In the genomic region with DNA sequence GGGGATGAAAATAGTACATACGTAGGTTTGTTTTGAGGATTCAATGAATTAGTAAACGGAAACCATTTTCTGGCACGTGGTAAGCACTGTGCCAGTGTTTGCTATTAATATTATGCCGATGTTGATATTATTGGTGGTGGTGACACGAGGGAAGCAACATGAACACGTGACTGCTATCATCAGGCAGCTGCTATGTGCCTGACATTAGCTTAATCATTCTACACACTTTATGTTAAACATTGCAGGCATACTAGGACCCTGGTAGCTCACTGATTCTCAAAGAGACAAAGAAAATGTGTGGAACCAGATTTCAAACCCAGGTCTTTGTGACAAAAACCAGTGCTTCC, we compare ENCODE assay signal across 8 cellular contexts. TPM values are rescaled to one million over a fixed set of nuclear protein-coding genes. Genes with fewer than 3 reads are reported as not detected.
DNase-seq lines count a peak whose midpoint lies in the region; ATAC-seq and TF ChIP-seq lines count a peak whose summit lies in the region.

No MANE protein-coding gene starts in this region.

- H3K4me3 ChIP-seq in transverse colon: peak overlapping the region; percentile 74 to 92 (median 84)

- 4 to 7% methylated on average over 3 to 6 of the region's 6 CpGs for WGBS in transverse colon (ENCODE audit: low coverage in 1 of 2), 2 donors

- H3K36me3 ChIP-seq in transverse colon: no peaks in the 10 kb centered on the region

- ATAC-seq in activated T-cell treated with anti-CD3 and anti-CD28 coated beads, Interleukin-2, amount 50 U/mL, for 4 hours: peak in 1 of 2 donors; percentile 2

- peak overlapping the region; percentile 95 for H3K4me3 Mint-ChIP-seq in activated T-cell treated with anti-CD3 and anti-CD28 coated beads, Interleukin-2, amount 50 U/mL, for 4 hours
- H3K4me3 Mint-ChIP-seq in activated T-helper 2 cell treated with anti-CD3 and anti-CD28 coated beads, Interferon-gamma antibody, Interleukin-2, Interleukin-4, amounts not matched to agents 10 μg/mL and 5 μg/mL and 100 μg/mL, durations not matched to agents 14 hours and 24 hours and 36 hours (ENCODE audit: low read depth): peak overlapping the region; percentile 89

- no peak for TF ChIP-seq CTCF in transverse colon (IDR thresholded peaks at IDR 0.05)

- no peak for TF ChIP-seq POLR2A in transverse colon (IDR thresholded peaks at IDR 0.05)

- H3K27ac ChIP-seq in layer of hippocampus (ENCODE audit: low read depth, low read length) (peak overlapping the region; percentile 92), transverse colon (peak overlapping the region; percentile 92 to 95 (median 94))

- peak overlapping the region; percentile 84 for H3K27ac Mint-ChIP-seq in activated T-helper 2 cell treated with anti-CD3 and anti-CD28 coated beads, Interferon-gamma antibody, Interleukin-2, Interleukin-4, amounts not matched to agents 10 μg/mL and 5 μg/mL and 100 μg/mL, durations not matched to agents 14 hours and 24 hours and 36 hours

- no peaks in the 10 kb centered on the region for H3K9me3 ChIP-seq in transverse colon

- H3K9me3 Mint-ChIP-seq in activated T-cell treated with anti-CD3 and anti-CD28 coated beads, Interleukin-2, amount 50 U/mL, for 4 hours: no peaks in the 10 kb centered on the region
- no peaks in the 10 kb centered on the region for H3K9me3 Mint-ChIP-seq in activated T-helper 2 cell treated with anti-CD3 and anti-CD28 coated beads, Interferon-gamma antibody, Interleukin-2, Interleukin-4, amounts not matched to agents 10 μg/mL and 5 μg/mL and 100 μg/mL, durations not matched to agents 14 hours and 24 hours and 36 hours

- H3K4me1 Mint-ChIP-seq in activated T-cell treated with anti-CD3 and anti-CD28 coated beads, Interleukin-2, amount 50 U/mL, for 4 hours (ENCODE audit: low read depth): peaks cover 57% of the 10 kb centered on the region
- peaks cover 53% of the 10 kb centered on the region for H3K4me1 Mint-ChIP-seq in activated T-helper 2 cell treated with anti-CD3 and anti-CD28 coated beads, Interferon-gamma antibody, Interleukin-2, Interleukin-4, amounts not matched to agents 10 μg/mL and 5 μg/mL and 100 μg/mL, durations not matched to agents 14 hours and 24 hours and 36 hours (ENCODE audit: low read depth)

- H3K27me3 Mint-ChIP-seq in activated T-cell treated with anti-CD3 and anti-CD28 coated beads, Interleukin-2, amount 50 U/mL, for 4 hours (ENCODE audit: low read depth): no peaks in the 10 kb centered on the region
- no peaks in the 10 kb centered on the region for H3K27me3 Mint-ChIP-seq in activated T-helper 2 cell treated with anti-CD3 and anti-CD28 coated beads, Interferon-gamma antibody, Interleukin-2, Interleukin-4, amounts not matched to agents 10 μg/mL and 5 μg/mL and 100 μg/mL, durations not matched to agents 14 hours and 24 hours and 36 hours (ENCODE audit: low read depth)

- TF ChIP-seq EP300 in transverse colon (IDR thresholded peaks at IDR 0.05; ENCODE audit: low read depth): no peak

- in situ Hi-C loops in transverse colon (cut with MboI; ENCODE audit: low pct_ligation_motif_present in 1 of 4, low pct_unique_long_range_greater_than_20kb in 1 of 4, low sequenced_read_pairs in 3 of 4): no loop called here

- peaks cover 19% of the 10 kb centered on the region for H3K36me3 Mint-ChIP-seq in activated T-cell treated with anti-CD3 and anti-CD28 coated beads, Interleukin-2, amount 50 U/mL, for 4 hours (ENCODE audit: insufficient read depth)
- peaks cover 39% of the 10 kb centered on the region for H3K36me3 Mint-ChIP-seq in activated T-helper 2 cell treated with anti-CD3 and anti-CD28 coated beads, Interferon-gamma antibody, Interleukin-2, Interleukin-4, amounts not matched to agents 10 μg/mL and 5 μg/mL and 100 μg/mL, durations not matched to agents 14 hours and 24 hours and 36 hours (ENCODE audit: low read depth)

- peaks cover 33 to 56% (median 47%) of the 10 kb centered on the region in 4 donors for H3K4me1 ChIP-seq in transverse colon

- intact Hi-C loops in activated T-helper 2 cell treated with anti-CD3 and anti-CD28 coated beads, Interferon-gamma antibody, Interleukin-2, Interleukin-4, amounts not matched to agents 10 μg/mL and 5 μg/mL and 100 μg/mL, durations not matched to agents 14 hours and 24 hours and 36 hours (cut with micrococcal nuclease): loop anchor here (5.0 kb wide), 1 partner anchor 188 kb away; no protein-coding TSS in a partner anchor
- intact Hi-C loops in transverse colon (cut with DNase I; ENCODE audit: low total_unique reads): no loop called here

- H3K27me3 ChIP-seq in layer of hippocampus (ENCODE audit: control insufficient read depth, insufficient read depth, low read length): no peaks in the 10 kb centered on the region
- no peaks in the 10 kb centered on the region for H3K27me3 ChIP-seq in transverse colon

- DNase-seq in activated T-cell treated with anti-CD3 and anti-CD28 coated beads, Interleukin-2, amount 50 U/mL, for 4 hours: no peak
- no peak for DNase-seq in activated T-cell treated with anti-CD3 and anti-CD28 coated beads, Interleukin-2, amount 50 U/mL, for 48 hours
- DNase-seq in activated T-helper 2 cell treated with anti-CD3 and anti-CD28 coated beads, Interferon-gamma antibody, Interleukin-2, Interleukin-4, amounts not matched to agents 10 μg/mL and 5 μg/mL and 100 μg/mL, durations not matched to agents 14 hours and 24 hours and 36 hours (ENCODE audit: low spot score): no peak
- DNase-seq in transverse colon: no peak
- DNase-seq in NK-92 treated with Interleukin-12 subunit alpha and Interleukin-12 subunit beta, amount 100 ng/mL, for 24 hours (lab: John Stamatoyannopoulos, UW): no peak
- no peak for DNase-seq in NCI-H226
- no peak for DNase-seq in NCI-H1105 treated with DMSO at 0.1 percent for 48 hours (lab: John Stamatoyannopoulos, UW)

RNA-seq across cellular contexts. Expression of a gene that starts 0.7 kb away (rescaled TPM):
- 10 to 100 TPM; 32.5 to 40.4 (median 40.2) TPM for total RNA-seq in activated T-cell treated with anti-CD3 and anti-CD28 coated beads, Interleukin-2, amount 50 U/mL, for 4 hours
- 21.6 and 23.0 TPM in 2 replicates for total RNA-seq in activated T-helper 2 cell treated with anti-CD3 and anti-CD28 coated beads, Interferon-gamma antibody, Interleukin-2, Interleukin-4, amounts not matched to agents 10 μg/mL and 5 μg/mL and 100 μg/mL, durations not matched to agents 14 hours and 24 hours and 36 hours
- total RNA-seq in transverse colon: 10 to 100 TPM in 1 of 4 donors, 1 to 10 TPM in 3; 3.0 to 11.4 (median 6.2) TPM

RNA-seq across cellular contexts. Expression of a gene that starts 0.8 kb away (rescaled TPM):
- 10 to 100 TPM; 30.8 to 34.1 (median 33.8) TPM for total RNA-seq in activated T-cell treated with anti-CD3 and anti-CD28 coated beads, Interleukin-2, amount 50 U/mL, for 4 hours
- 39.0 and 39.4 TPM in 2 replicates for total RNA-seq in activated T-helper 2 cell treated with anti-CD3 and anti-CD28 coated beads, Interferon-gamma antibody, Interleukin-2, Interleukin-4, amounts not matched to agents 10 μg/mL and 5 μg/mL and 100 μg/mL, durations not matched to agents 14 hours and 24 hours and 36 hours
- 10 to 100 TPM; 29.1 to 51.2 (median 37.2) TPM for total RNA-seq in transverse colon

RNA-seq across cellular contexts. Expression of a gene that starts 27.9 kb away (rescaled TPM):
- 10 to 100 TPM; 52.4 to 68.5 (median 61.0) TPM for total RNA-seq in activated T-cell treated with anti-CD3 and anti-CD28 coated beads, Interleukin-2, amount 50 U/mL, for 4 hours
- 49.7 and 55.0 TPM in 2 replicates for total RNA-seq in activated T-helper 2 cell treated with anti-CD3 and anti-CD28 coated beads, Interferon-gamma antibody, Interleukin-2, Interleukin-4, amounts not matched to agents 10 μg/mL and 5 μg/mL and 100 μg/mL, durations not matched to agents 14 hours and 24 hours and 36 hours
- total RNA-seq in transverse colon: 10 to 100 TPM in 3 of 4 donors, 1 to 10 TPM in 1; 5.2 to 33.7 (median 31.1) TPM

RNA-seq across cellular contexts. Expression of a gene that starts 55.3 kb away (rescaled TPM):
- total RNA-seq in activated T-cell treated with anti-CD3 and anti-CD28 coated beads, Interleukin-2, amount 50 U/mL, for 4 hours: 10 to 100 TPM in 1 of 3 donors, 1 to 10 TPM in 2; 8.2 to 10.4 (median 8.9) TPM
- total RNA-seq in activated T-helper 2 cell treated with anti-CD3 and anti-CD28 coated beads, Interferon-gamma antibody, Interleukin-2, Interleukin-4, amounts not matched to agents 10 μg/mL and 5 μg/mL and 100 μg/mL, durations not matched to agents 14 hours and 24 hours and 36 hours: 14.2 and 14.5 TPM in 2 replicates
- 1 to 10 TPM in 2 of 4 donors, under 1 TPM in 2; 0.20 to 2.2 (median 1.2) TPM for total RNA-seq in transverse colon
